18 cellular contexts compared by ENCODE assay signal in the genomic region with DNA sequence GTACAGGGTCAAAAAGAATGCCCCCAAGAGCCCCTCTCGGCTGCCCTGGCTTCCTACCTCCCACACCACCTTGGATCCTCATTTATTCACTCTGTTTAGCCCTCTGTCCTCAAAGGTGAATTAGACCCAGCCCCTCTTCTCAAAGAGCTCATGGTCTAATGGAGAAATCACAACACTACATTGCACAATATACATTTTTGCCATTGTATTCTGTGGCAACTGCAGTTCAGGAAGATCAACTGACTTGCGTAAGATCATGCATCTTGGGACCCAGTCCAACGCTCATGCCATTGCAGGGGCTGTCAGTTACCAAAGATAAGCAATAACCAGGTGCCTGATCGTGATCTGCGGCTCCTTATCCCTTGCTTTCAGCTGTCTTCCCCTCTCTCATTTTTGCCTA. TPM values are rescaled to one million over a fixed set of nuclear protein-coding genes. Genes with fewer than 3 reads are reported as not detected.
"Had no signal": no experiment of that assay in that cellular context is flagged by ENCODE, and none has a peak within 500 bp of the region (broad histone marks: within the 10 kb centered on the region; RNA-seq: fewer than 3 reads in every experiment).

No MANE protein-coding gene starts in this region.

- DNase-seq: activated CD4-positive, alpha-beta T cell treated with anti-CD3 and anti-CD28 coated beads, Interleukin-2, amount 50 U/mL, for 4 hours; activated CD4-positive, CD25-positive, alpha-beta regulatory T cell treated with anti-CD3 and anti-CD28 coated beads, Interleukin-2, amount 50 U/mL, for 72 hours; activated naive CD4-positive, alpha-beta T cell treated with Interleukin-2 at 50 U/mL for 16 hours; esophagus squamous epithelium; head of caudate nucleus; occipital lobe; stimulated activated CD4-positive, alpha-beta T cell treated with anti-CD3 and anti-CD28 coated beads, Interleukin-1b, Interleukin-23, amount 100 ng/mL, for 48 hours; stimulated activated naive CD8-positive, alpha-beta T cell treated with anti-CD3 and anti-CD28 coated beads, Interleukin-15, amount 100 ng/mL, for 72 hours; SW 1271 had no signal

- H3K9me3 ChIP-seq: esophagus squamous epithelium, prostate gland had no signal

- H3K27ac ChIP-seq: esophagus squamous epithelium, prostate gland had no signal

- ATAC-seq: activated T-helper 17 cell treated with anti-CD3 and anti-CD28 coated beads, Interleukin-2, amount 50 U/mL, for 72 hours; sciatic nerve; stimulated activated naive CD8-positive, alpha-beta T cell treated with anti-CD3 and anti-CD28 coated beads, Interleukin-15, amount 100 ng/mL, for 72 hours had no signal

- H3K4me1 ChIP-seq: esophagus squamous epithelium, prostate gland had no signal

- H3K36me3 ChIP-seq: esophagus squamous epithelium, prostate gland had no signal

- H3K4me3 ChIP-seq: esophagus squamous epithelium, prostate gland had no signal

RNA-seq across cellular contexts. Expression of a gene that starts 1.4 kb away (rescaled TPM):
- total RNA-seq: activated T-helper 17 cell treated with anti-CD3 and anti-CD28 coated beads, Interleukin-2, amount 50 U/mL, for 72 hours; astrocyte; cardiac septum; frontal cortex; mesenteric fat pad; occipital lobe; prostate gland; sciatic nerve; temporal lobe had no signal

RNA-seq across cellular contexts. Expression of a gene that starts 15.0 kb away (rescaled TPM):
- total RNA-seq: activated T-helper 17 cell treated with anti-CD3 and anti-CD28 coated beads, Interleukin-2, amount 50 U/mL, for 72 hours; astrocyte; cardiac septum; esophagus squamous epithelium; frontal cortex; lower leg skin; mesenteric fat pad; occipital lobe; prostate gland; sciatic nerve; temporal lobe had no signal

RNA-seq across cellular contexts. Expression of a gene that starts 27.8 kb away (rescaled TPM):
- total RNA-seq: activated T-helper 17 cell treated with anti-CD3 and anti-CD28 coated beads, Interleukin-2, amount 50 U/mL, for 72 hours; astrocyte; frontal cortex; mesenteric fat pad; occipital lobe; prostate gland; temporal lobe had no signal

RNA-seq across cellular contexts. Expression of a gene that starts 41.6 kb away (rescaled TPM):
- total RNA-seq: activated T-helper 17 cell treated with anti-CD3 and anti-CD28 coated beads, Interleukin-2, amount 50 U/mL, for 72 hours; astrocyte; cardiac septum; esophagus squamous epithelium; frontal cortex; mesenteric fat pad; occipital lobe; prostate gland; temporal lobe had no signal

RNA-seq across cellular contexts. Expression of a gene that starts 42.0 kb away (rescaled TPM):
- total RNA-seq: activated T-helper 17 cell treated with anti-CD3 and anti-CD28 coated beads, Interleukin-2, amount 50 U/mL, for 72 hours; astrocyte; cardiac septum; mesenteric fat pad; prostate gland; sciatic nerve had no signal
